Comparison of ENCODE assay signal across 34 cellular contexts in the genomic region with DNA sequence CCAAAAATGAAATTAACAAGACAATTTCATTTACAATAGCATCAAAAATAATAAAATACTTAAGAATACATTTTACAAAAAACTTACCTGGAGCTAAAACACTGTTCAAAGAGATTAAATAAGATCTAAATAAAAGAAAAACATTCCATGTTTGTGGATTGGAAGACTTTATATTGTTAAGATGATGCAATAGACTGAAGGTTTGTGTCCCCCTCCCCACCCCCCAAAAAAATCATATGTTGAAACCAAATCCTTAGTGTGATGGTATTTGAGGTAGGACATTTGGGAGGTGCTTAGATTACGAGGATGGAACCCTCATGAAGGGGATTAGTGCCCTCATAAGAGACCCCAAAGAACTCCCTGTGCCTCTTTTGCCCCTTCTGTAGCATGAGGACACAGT.
"Had no signal": no experiment of that assay in that cellular context is flagged by ENCODE, and none has a peak within 500 bp of the region (broad histone marks: within the 10 kb centered on the region; RNA-seq: fewer than 3 reads in every experiment).

No MANE protein-coding gene starts in this region.

- H3K4me3 ChIP-seq: MG63 had no signal

- H3K27me3 ChIP-seq: MG63 had no signal

- DNase-seq: Karpas-422, Kasumi-1, MG63, MM.1S, MV-4-11, NCI-H1048, NCI-H1092, NCI-H1092 treated with DMSO at 0.1 percent for 48 hours, NCI-H1105, NCI-H1105 treated with DMSO at 0.1 percent for 48 hours, NCI-H1417, NCI-H1417 treated with DMSO at 0.1 percent for 48 hours, NCI-H1436, NCI-H1436 treated with DMSO at 0.1 percent for 48 hours, NCI-H146, NCI-H1694, NCI-H1694 treated with DMSO at 0.1 percent for 48 hours, NCI-H187, NCI-H187 treated with DMSO at 0.1 percent for 48 hours, NCI-H1930, NCI-H2029, NCI-H2029 treated with DMSO at 0.1 percent for 48 hours, NCI-H2081, NCI-H2081 treated with DMSO at 0.1 percent for 48 hours, NCI-H2107, NCI-H2171, NCI-H2171 treated with DMSO at 0.1 percent for 48 hours, NCI-H2227 treated with DMSO at 0.1 percent for 48 hours, NCI-H226, NCI-H345, NCI-H446, NCI-H446 treated with DMSO at 0.1 percent for 48 hours, NCI-H510A, NCI-H510A treated with DMSO at 0.1 percent for 48 hours had no signal

- H3K9me3 ChIP-seq: MG63 had no signal

- H3K36me3 ChIP-seq: MG63 had no signal
